1 cellular context compared by ENCODE assay signal in genomic region chr2:223930002-223930976, GRCh38.
TF ChIP-seq lines count a peak whose summit lies in the region.

No MANE protein-coding gene starts in this region.

TF ChIP-seq in H1, 55 proteins besides CTCF, POLR2A, EP300 and RAD21:
- TF ChIP-seq CREB1 (IDR thresholded peaks at IDR 0.05), result 0 out of 2 replicates have a peak, but pooled peaks have one; percentile 28
- TF ChIP-seq TAF7 (optimal IDR thresholded peaks at IDR 0.05; ENCODE audit: borderline replicate concordance, low read depth, low read length), result no peak
TF ChIP-seq in H1: peak in this region for 1.
